Comparison of ENCODE assay signal across 8 cellular contexts in genomic region chr5:151742870-151743294, GRCh38. TPM values are rescaled to one million over a fixed set of nuclear protein-coding genes. Genes with fewer than 3 reads are reported as not detected.
A peak's percentile ranks its signal among the peaks of the same experiment; 100 is the strongest.
DNase-seq lines count a peak whose midpoint lies in the region; ATAC-seq and TF ChIP-seq lines count a peak whose summit lies in the region.

No MANE protein-coding gene starts in this region.

- H3K36me3 Mint-ChIP-seq in CD4-positive, alpha-beta T cell (ENCODE audit: low read depth), result peaks cover 42% of the 10 kb centered on the region

- intact Hi-C loops in CD4-positive, alpha-beta T cell (cut with DNase I, micrococcal nuclease), result loop anchor here in 1 of 2 experiments (1.0 to 10.0 kb wide), 3 partner anchors 84 to 296 kb away; partner anchors contain the start of gene SLC36A1
- intact Hi-C loops in Right ventricle myocardium superior (cut with DNase I), result no loop called here

- no peaks in the 10 kb centered on the region for H3K27me3 Mint-ChIP-seq in CD4-positive, alpha-beta T cell

- H3K4me1 Mint-ChIP-seq in CD4-positive, alpha-beta T cell (ENCODE audit: low read depth), result peaks cover 34% of the 10 kb centered on the region

- no peaks in the 10 kb centered on the region for H3K9me3 ChIP-seq in CD4-positive, alpha-beta T cell (ENCODE audit: control insufficient read depth, low read length)

- CTCF ChIA-PET in CD4-positive, alpha-beta T cell (lab: Charles Lee), result interaction anchor here (0.5 kb wide), 1 partner anchor 1427 kb away, joined by 3 read pairs; no protein-coding TSS in a partner anchor
- CTCF ChIA-PET in HEK293T (lab: Yijun Ruan, JAX), result interaction anchor here (0.7 to 4.9 kb wide), 7 partner anchors 69 to 220 kb away, joined by 3 to 61 read pairs (median 4); no protein-coding TSS in a partner anchor

- no peak overlapping the region for H3K27ac ChIP-seq in CD4-positive, alpha-beta T cell (ENCODE audit: low read depth, low read length)
- H3K27ac ChIP-seq in VCaP, result peak overlapping the region; percentile 9; the same call in 1 of the 2 replicates

- H3K4me3 ChIP-seq in retinal pigment epithelial cell (ENCODE audit: low read length), result no peak overlapping the region

- POLR2A ChIA-PET in CD4-positive, alpha-beta T cell (lab: Charles Lee), result no interaction called here
- POLR2A ChIA-PET in HEK293T (lab: Yijun Ruan, JAX), result no interaction called here

- ATAC-seq in CD4-positive, alpha-beta T cell (ENCODE audit: poor library complexity), result no peak
- ATAC-seq in Right ventricle myocardium superior (ENCODE audit: poor library complexity) (peak; percentile 13), HG03342 (IDR thresholded peaks at IDR 0.05; ENCODE audit: unreplicated experiment) (no peak), GM19035 (IDR thresholded peaks at IDR 0.05; ENCODE audit: unreplicated experiment) (no peak), GM18907 (IDR thresholded peaks at IDR 0.05; ENCODE audit: unreplicated experiment) (no peak)

- no peak for TF ChIP-seq CTCF in CD4-positive, alpha-beta T cell (IDR thresholded peaks at IDR 0.05)
- TF ChIP-seq CTCF in VCaP (conservative IDR thresholded peaks at IDR 0.05) (peak; percentile 83), retinal pigment epithelial cell (conservative IDR thresholded peaks at IDR 0.05; ENCODE audit: low read depth, low read length) (peak; percentile 77)

- H3K27me3 ChIP-seq in CD4-positive, alpha-beta T cell (ENCODE audit: control insufficient read depth, insufficient read depth, low read length), result no peaks in the 10 kb centered on the region

- H3K4me3 Mint-ChIP-seq in CD4-positive, alpha-beta T cell, result no peak overlapping the region

- peak overlapping the region; percentile 5 for H3K27ac Mint-ChIP-seq in CD4-positive, alpha-beta T cell

- no peaks in the 10 kb centered on the region for H3K9me3 Mint-ChIP-seq in CD4-positive, alpha-beta T cell

- no peak for DNase-seq in CD4-positive, alpha-beta T cell
- DNase-seq in HEK293T (ENCODE audit: extremely low spot score), result peak; percentile 73
- no peak for DNase-seq in Right ventricle myocardium superior
- DNase-seq in retinal pigment epithelial cell (ENCODE audit: low read depth), result peak; percentile 26

TF ChIP-seq in HEK293T, 16 proteins besides CTCF, POLR2A, EP300 and RAD21:
- TF ChIP-seq PKNOX1 (IDR thresholded peaks at IDR 0.05) (no peak), FOXK2 (IDR thresholded peaks at IDR 0.05) (no peak), NFRKB (IDR thresholded peaks at IDR 0.05) (no peak), ARNT (IDR thresholded peaks at IDR 0.05) (no peak), L3MBTL2 (conservative IDR thresholded peaks at IDR 0.05) (no peak), LEF1 (IDR thresholded peaks at IDR 0.05; ENCODE audit: borderline replicate concordance) (no peak)
TF ChIP-seq in HEK293T: peak in this region for 0.

RNA-seq across cellular contexts. Expression of gene ATOX1, which starts 15.5 kb away (rescaled TPM):
- 10 to 100 TPM; 11.2 to 13.3 TPM for total RNA-seq in CD4-positive, alpha-beta T cell
- 61.7 TPM for total RNA-seq in Right ventricle myocardium superior

RNA-seq across cellular contexts. Expression of gene G3BP1, which starts 28.9 kb away (rescaled TPM):
- 10 to 100 TPM; 82.3 to 83.9 TPM for total RNA-seq in CD4-positive, alpha-beta T cell
- 105 TPM for total RNA-seq in Right ventricle myocardium superior

RNA-seq across cellular contexts. Expression of gene SPARC, which starts 56.2 kb away (rescaled TPM):
- under 1 TPM; 0.78 to 0.80 TPM for total RNA-seq in CD4-positive, alpha-beta T cell
- 435 TPM for total RNA-seq in Right ventricle myocardium superior

Comparison
In these comparisons a context has a peak if more than half of its experiments do, and no peak if none do; other contexts are left out.
1. DNase-seq: peak in HEK293T (single experiment) and retinal pigment epithelial cell (single experiment); none in CD4-positive, alpha-beta T cell (0 of 10) and Right ventricle myocardium superior (single experiment).
2. RNA of gene SPARC, which starts 56.2 kb away (total RNA-seq): 435 TPM in Right ventricle myocardium superior (single experiment); 0.78 to 0.80 TPM in CD4-positive, alpha-beta T cell; every median in the first group is over 100 times any median in the second.